Comparison of ENCODE assay signal across 14 cellular contexts in genomic region chr17:21388944-21389343, GRCh38. TPM values are rescaled to one million over a fixed set of nuclear protein-coding genes. Genes with fewer than 3 reads are reported as not detected.
DNase-seq lines count a peak whose midpoint lies in the region; ATAC-seq and TF ChIP-seq lines count a peak whose summit lies in the region.
"Had no signal": no experiment of that assay in that cellular context is flagged by ENCODE, and none has a peak within 500 bp of the region (broad histone marks: within the 10 kb centered on the region; RNA-seq: fewer than 3 reads in every experiment).

No MANE protein-coding gene starts in this region.

- H3K18ac ChIP-seq in neuronal stem cell (ENCODE audit: low read length), result peak overlapping the region; percentile 89

- no peaks in the 10 kb centered on the region for H3K79me1 ChIP-seq in neuronal stem cell (ENCODE audit: low read depth, low read length)

- peaks cover 16 to 97% (median 93%) of the 10 kb centered on the region in 10 experiments for H3K4me1 ChIP-seq in BLaER1 treated with 17β-estradiol and CSF1 and Interleukin-3, amounts not matched to agents 10 nM and 100 nM
- H3K4me1 ChIP-seq in HEK293 (ENCODE audit: control insufficient read depth, insufficient read depth, low read length), result no peaks in the 10 kb centered on the region
- peaks cover 8 to 11% of the 10 kb centered on the region in 2 donors for H3K4me1 ChIP-seq in neuronal stem cell (ENCODE audit: control insufficient read depth in 2 of 2, insufficient read depth in 1 of 2, low read depth in 1 of 2, low read length in 2 of 2)

- WGBS in neuronal stem cell (ENCODE audit: extremely low coverage in 2 of 2, insufficient read length in 2 of 2, insufficient replicate concordance in 1 of 2), 2 donors, result no CpG with 5 or more reads among the region's 6 CpGs

- no peak overlapping the region for H3K4ac ChIP-seq in neuronal stem cell (ENCODE audit: low read length)

- H3K27me3 ChIP-seq in BLaER1 treated with 17β-estradiol and CSF1 and Interleukin-3, amounts not matched to agents 10 nM and 100 nM, result no peaks in the 10 kb centered on the region
- peaks cover 0 to 13% (median 0%) of the 10 kb centered on the region in 3 experiments for H3K27me3 ChIP-seq in neuronal stem cell (ENCODE audit: control insufficient read depth in 3 of 3, insufficient read depth in 3 of 3, low read depth in 1 of 3, low read length in 3 of 3)

- peak overlapping the region; percentile 33 for H2BK5ac ChIP-seq in neuronal stem cell (ENCODE audit: low read length)

- peak overlapping the region; percentile 75 for H3K14ac ChIP-seq in neuronal stem cell (ENCODE audit: low read length)

- H3K4me1 Mint-ChIP-seq in activated CD8-positive, alpha-beta T cell treated with anti-CD3 and anti-CD28 coated beads for 36 hours (ENCODE audit: low read depth), result peaks cover 2% of the 10 kb centered on the region
- H3K4me1 Mint-ChIP-seq in activated CD8-positive, alpha-beta T cell treated with anti-CD3 and anti-CD28 coated beads, Interleukin-2, amount 10 ng/mL, durations not matched to agents 7 days and 5 days (ENCODE audit: low read depth), result no peaks in the 10 kb centered on the region
- no peaks in the 10 kb centered on the region for H3K4me1 Mint-ChIP-seq in activated naive CD8-positive, alpha-beta T cell treated with anti-CD3 and anti-CD28 coated beads for 36 hours
- H3K4me1 Mint-ChIP-seq: CD4-positive, alpha-beta memory T cell had no signal

- H3K4me3 ChIP-seq in BLaER1 treated with 17β-estradiol and CSF1 and Interleukin-3, amounts not matched to agents 10 nM and 100 nM, result no peak overlapping the region
- H3K4me3 ChIP-seq in HEK293 (ENCODE audit: low read depth, low read length), result no peak overlapping the region
- H3K4me3 ChIP-seq in neuronal stem cell (ENCODE audit: low read length in 2 of 2), result no peak overlapping the region

- peak overlapping the region; percentile 26 to 90 (median 81); a peak in 19 of 22 replicates for H3K4me2 ChIP-seq in BLaER1 treated with 17β-estradiol and CSF1 and Interleukin-3, amounts not matched to agents 10 nM and 100 nM
- H3K4me2 ChIP-seq in neuronal stem cell (ENCODE audit: insufficient read depth, low read length, poor library complexity, severe bottlenecking), result no peak overlapping the region

- TF ChIP-seq CTCF in activated CD8-positive, alpha-beta T cell treated with anti-CD3 and anti-CD28 coated beads for 36 hours (IDR thresholded peaks at IDR 0.05), result no peak
- TF ChIP-seq CTCF in HEK293 (tag by site-specific recombination; IDR thresholded peaks at IDR 0.05), result no peak

- no peak overlapping the region for H4K91ac ChIP-seq in neuronal stem cell (ENCODE audit: low read depth, low read length, poor library complexity)

- H3K9me3 Mint-ChIP-seq in activated CD8-positive, alpha-beta T cell treated with anti-CD3 and anti-CD28 coated beads for 36 hours, result no peaks in the 10 kb centered on the region
- H3K9me3 Mint-ChIP-seq in activated CD8-positive, alpha-beta T cell treated with anti-CD3 and anti-CD28 coated beads, Interleukin-2, amount 10 ng/mL, durations not matched to agents 7 days and 5 days (ENCODE audit: insufficient read depth), result no peaks in the 10 kb centered on the region
- no peaks in the 10 kb centered on the region for H3K9me3 Mint-ChIP-seq in activated naive CD8-positive, alpha-beta T cell treated with anti-CD3 and anti-CD28 coated beads for 36 hours
- H3K9me3 Mint-ChIP-seq: CD4-positive, alpha-beta memory T cell had no signal

- intact Hi-C loops in activated CD8-positive, alpha-beta T cell treated with anti-CD3 and anti-CD28 coated beads for 36 hours (cut with micrococcal nuclease), result no loop called here

- H3K9me3 ChIP-seq in BLaER1 treated with 17β-estradiol and CSF1 and Interleukin-3, amounts not matched to agents 10 nM and 100 nM (replicated peaks in 1 of 11), result no peaks in the 10 kb centered on the region
- H3K9me3 ChIP-seq in HEK293 (ENCODE audit: control insufficient read depth, insufficient read depth, low read depth, low read length) (no peaks in the 10 kb centered on the region), neuronal stem cell (replicated peaks in 1 of 2; ENCODE audit: control insufficient read depth in 2 of 2, insufficient read depth in 1 of 2, low read depth in 1 of 2, low read length in 2 of 2) (no peaks in the 10 kb centered on the region)

- ATAC-seq in activated CD8-positive, alpha-beta T cell treated with anti-CD3 and anti-CD28 coated beads for 36 hours, result peak; percentile 20
- no peak for ATAC-seq in activated CD8-positive, alpha-beta T cell treated with anti-CD3 and anti-CD28 coated beads, Interleukin-2, amount 10 ng/mL, durations not matched to agents 7 days and 5 days

- no peaks in the 10 kb centered on the region for H3K27me3 Mint-ChIP-seq in activated CD8-positive, alpha-beta T cell treated with anti-CD3 and anti-CD28 coated beads for 36 hours
- H3K27me3 Mint-ChIP-seq in activated CD8-positive, alpha-beta T cell treated with anti-CD3 and anti-CD28 coated beads, Interleukin-2, amount 10 ng/mL, durations not matched to agents 7 days and 5 days (ENCODE audit: low read depth), result no peaks in the 10 kb centered on the region
- H3K27me3 Mint-ChIP-seq in activated naive CD8-positive, alpha-beta T cell treated with anti-CD3 and anti-CD28 coated beads for 36 hours, result no peaks in the 10 kb centered on the region

- in situ Hi-C loops in ACHN (cut with HindIII; ENCODE audit: low pct_ligation_motif_present, low pct_unique_long_range_greater_than_20kb, low sequenced_read_pairs), result no loop called here

- no peak overlapping the region for H3K4me3 Mint-ChIP-seq in activated CD8-positive, alpha-beta T cell treated with anti-CD3 and anti-CD28 coated beads for 36 hours
- no peak overlapping the region for H3K4me3 Mint-ChIP-seq in activated CD8-positive, alpha-beta T cell treated with anti-CD3 and anti-CD28 coated beads, Interleukin-2, amount 10 ng/mL, durations not matched to agents 7 days and 5 days
- no peak overlapping the region for H3K4me3 Mint-ChIP-seq in activated naive CD8-positive, alpha-beta T cell treated with anti-CD3 and anti-CD28 coated beads for 36 hours
- H3K4me3 Mint-ChIP-seq: CD4-positive, alpha-beta memory T cell had no signal

- H2AK5ac ChIP-seq in neuronal stem cell (ENCODE audit: low read depth, low read length), result no peak overlapping the region

- CTCF ChIA-PET in activated CD8-positive, alpha-beta T cell treated with anti-CD3 and anti-CD28 coated beads for 36 hours (lab: Charles Lee), result interaction anchor here (0.9 to 1.1 kb wide), 2 partner anchors 9 to 113 kb away, joined by 3 to 4 read pairs; no protein-coding TSS in a partner anchor
- CTCF ChIA-PET in activated CD8-positive, alpha-beta T cell treated with anti-CD3 and anti-CD28 coated beads, Interleukin-2, amount 10 ng/mL, durations not matched to agents 7 days and 5 days (lab: Charles Lee), result interaction anchor here (0.8 kb wide), 1 partner anchor 109 kb away, joined by 3 read pairs; no protein-coding TSS in a partner anchor
- CTCF ChIA-PET in HEK293 (lab: Yijun Ruan, JAX), result interaction anchor here (1.1 kb wide), 1 partner anchor 10 kb away, joined by 3 read pairs; no protein-coding TSS in a partner anchor

- H3K23ac ChIP-seq in neuronal stem cell (ENCODE audit: low read depth, low read length, poor library complexity), result no peak overlapping the region

- H2AFZ ChIP-seq in neuronal stem cell (ENCODE audit: low read length), result no peak overlapping the region

- peaks cover 0 to 100% (median 35%) of the 10 kb centered on the region in 11 experiments; a peak in 15 of 22 replicates for H4K20me1 ChIP-seq in BLaER1 treated with 17β-estradiol and CSF1 and Interleukin-3, amounts not matched to agents 10 nM and 100 nM

- H2BK12ac ChIP-seq in neuronal stem cell (ENCODE audit: low read length), result no peak overlapping the region

- H2BK15ac ChIP-seq in neuronal stem cell (ENCODE audit: low read length), result no peak overlapping the region

- peaks cover 0 to 53% (median 0%) of the 10 kb centered on the region in 11 experiments; a peak in 9 of 22 replicates for H3K36me3 ChIP-seq in BLaER1 treated with 17β-estradiol and CSF1 and Interleukin-3, amounts not matched to agents 10 nM and 100 nM
- H3K36me3 ChIP-seq in HEK293 (ENCODE audit: control insufficient read depth in 2 of 2, insufficient read depth in 1 of 2, low read length in 2 of 2) (no peaks in the 10 kb centered on the region), neuronal stem cell (replicated peaks in 1 of 2; ENCODE audit: control insufficient read depth in 2 of 2, insufficient read depth in 2 of 2, low read length in 2 of 2) (no peaks in the 10 kb centered on the region)

- peak overlapping the region in 5 of 11 experiments; percentile 1 to 64 (median 58); a peak in 9 of 22 replicates for H3K9ac ChIP-seq in BLaER1 treated with 17β-estradiol and CSF1 and Interleukin-3, amounts not matched to agents 10 nM and 100 nM
- no peak overlapping the region for H3K9ac ChIP-seq in neuronal stem cell (ENCODE audit: low read depth, low read length, poor library complexity)

- H3K27ac ChIP-seq in BLaER1 treated with 17β-estradiol and CSF1 and Interleukin-3, amounts not matched to agents 10 nM and 100 nM, result peak overlapping the region in 6 of 11 experiments; percentile 0 to 70 (median 56); a peak in 11 of 22 replicates
- H3K27ac ChIP-seq in HEK293 (ENCODE audit: extremely low read depth, low read depth, low read length), result no peak overlapping the region
- H3K27ac ChIP-seq in neuronal stem cell (replicated peaks; ENCODE audit: low read length), result no peak overlapping the region
- H3K27ac ChIP-seq: 22Rv1, C4-2B had no signal

- H3K36me3 Mint-ChIP-seq in activated CD8-positive, alpha-beta T cell treated with anti-CD3 and anti-CD28 coated beads for 36 hours (ENCODE audit: low read depth), result no peaks in the 10 kb centered on the region
- no peaks in the 10 kb centered on the region for H3K36me3 Mint-ChIP-seq in activated CD8-positive, alpha-beta T cell treated with anti-CD3 and anti-CD28 coated beads, Interleukin-2, amount 10 ng/mL, durations not matched to agents 7 days and 5 days (ENCODE audit: low read depth)
- no peaks in the 10 kb centered on the region for H3K36me3 Mint-ChIP-seq in activated naive CD8-positive, alpha-beta T cell treated with anti-CD3 and anti-CD28 coated beads for 36 hours
- H3K36me3 Mint-ChIP-seq: CD4-positive, alpha-beta memory T cell had no signal

- DNase-seq in activated CD8-positive, alpha-beta T cell treated with anti-CD3 and anti-CD28 coated beads for 36 hours, result no peak
- DNase-seq in activated CD8-positive, alpha-beta T cell treated with anti-CD3 and anti-CD28 coated beads, Interleukin-2, amount 10 ng/mL, durations not matched to agents 7 days and 5 days, result no peak
- DNase-seq in neuronal stem cell (ENCODE audit: low spot score) (no peak), hepatic stellate cell (ENCODE audit: low spot score) (no peak), ACHN (no peak)
- DNase-seq in activated naive CD8-positive, alpha-beta T cell treated with anti-CD3 and anti-CD28 coated beads for 36 hours, result no peak
- DNase-seq: CD4-positive, alpha-beta memory T cell; DMS79 treated with DMSO at 0.1 percent for 48 hours; EL; Karpas-422 had no signal

- POLR2A ChIA-PET in activated CD8-positive, alpha-beta T cell treated with anti-CD3 and anti-CD28 coated beads for 36 hours (lab: Charles Lee), result no interaction called here
- POLR2A ChIA-PET in activated CD8-positive, alpha-beta T cell treated with anti-CD3 and anti-CD28 coated beads, Interleukin-2, amount 10 ng/mL, durations not matched to agents 7 days and 5 days (lab: Charles Lee), result no interaction called here
- POLR2A ChIA-PET in HEK293 (lab: Yijun Ruan, JAX), result no interaction called here

- H4K8ac ChIP-seq in neuronal stem cell (ENCODE audit: low read depth, low read length), result no peak overlapping the region

- no peak overlapping the region for H3K27ac Mint-ChIP-seq in activated CD8-positive, alpha-beta T cell treated with anti-CD3 and anti-CD28 coated beads for 36 hours
- no peak overlapping the region for H3K27ac Mint-ChIP-seq in activated CD8-positive, alpha-beta T cell treated with anti-CD3 and anti-CD28 coated beads, Interleukin-2, amount 10 ng/mL, durations not matched to agents 7 days and 5 days
- no peak overlapping the region for H3K27ac Mint-ChIP-seq in activated naive CD8-positive, alpha-beta T cell treated with anti-CD3 and anti-CD28 coated beads for 36 hours
- H3K27ac Mint-ChIP-seq: CD4-positive, alpha-beta memory T cell had no signal

- H2BK120ac ChIP-seq in neuronal stem cell (ENCODE audit: low read depth, low read length), result no peak overlapping the region

RNA-seq across cellular contexts. Expression of gene KCNJ12, which starts 12.8 kb away (rescaled TPM):
- not detected for total RNA-seq in activated CD8-positive, alpha-beta T cell treated with anti-CD3 and anti-CD28 coated beads for 36 hours
- not detected for total RNA-seq in activated CD8-positive, alpha-beta T cell treated with anti-CD3 and anti-CD28 coated beads, Interleukin-2, amount 10 ng/mL, durations not matched to agents 7 days and 5 days
- 0.78 TPM for polyA plus RNA-seq in neuronal stem cell (2013, experiment 1 of 2)
- polyA plus RNA-seq in neuronal stem cell (2013, experiment 2 of 2), result 0.89 TPM
- total RNA-seq in activated naive CD8-positive, alpha-beta T cell treated with anti-CD3 and anti-CD28 coated beads for 36 hours, result not detected
- total RNA-seq: CD4-positive, alpha-beta memory T cell had no signal
- polyA plus RNA-seq: CD4-positive, alpha-beta memory T cell had no signal

Comparison
In these comparisons a context has a peak if more than half of its experiments do, and no peak if none do; other contexts are left out.
1. H3K27ac ChIP-seq: peak in BLaER1 treated with 17β-estradiol and CSF1 and Interleukin-3, amounts not matched to agents 10 nM and 100 nM (6 of 11); none in HEK293 (single experiment) and neuronal stem cell (single experiment).